Comparison of ENCODE assay signal across 6 cellular contexts in the genomic region with DNA sequence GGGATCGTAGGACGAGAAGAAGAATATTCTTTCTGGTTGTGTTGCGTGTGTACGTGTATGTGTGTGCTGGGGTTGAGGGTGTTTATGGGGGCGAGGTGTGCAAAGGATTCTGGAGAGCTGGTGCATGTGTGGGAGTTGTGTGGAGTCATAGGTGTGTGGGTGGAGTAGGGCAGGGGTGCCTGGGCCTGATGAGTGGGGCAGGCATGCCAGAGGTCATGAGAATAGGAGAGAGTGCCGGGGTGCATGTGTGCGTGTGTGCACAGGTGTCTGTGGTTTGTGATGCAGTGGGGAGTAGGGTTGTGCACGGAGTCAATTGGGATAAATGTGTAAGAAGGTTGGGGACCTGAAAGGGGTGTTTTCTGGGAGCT.
A peak's percentile ranks its signal among the peaks of the same experiment; 100 is the strongest.
DNase-seq lines count a peak whose midpoint lies in the region; ATAC-seq and TF ChIP-seq lines count a peak whose summit lies in the region.

No MANE protein-coding gene starts in this region.

- H3K27me3 ChIP-seq in NT2/D1 (ENCODE audit: insufficient read depth, insufficient read length): no peaks in the 10 kb centered on the region
- H3K27me3 ChIP-seq in parathyroid adenoma (ENCODE audit: control insufficient read depth, insufficient read depth, low read length): no peaks in the 10 kb centered on the region

- peak overlapping the region; percentile 78 for H3K4me3 Mint-ChIP-seq in dendritic cell treated with granulocyte-macrophage colony-stimulating factor and Interleukin-4, amounts not matched to agents 40 ng/mL and 50 ng/mL, for 4 days

- H3K9me3 ChIP-seq in NT2/D1 (ENCODE audit: insufficient read depth, low read length): no peaks in the 10 kb centered on the region
- no peaks in the 10 kb centered on the region for H3K9me3 ChIP-seq in parathyroid adenoma (ENCODE audit: control insufficient read depth, low read length)

- no peak overlapping the region for H3K27ac ChIP-seq in parathyroid adenoma

- intact Hi-C loops in dendritic cell treated with granulocyte-macrophage colony-stimulating factor and Interleukin-4, amounts not matched to agents 40 ng/mL and 50 ng/mL, for 4 days (cut with micrococcal nuclease): no loop called here

- peaks cover 57% of the 10 kb centered on the region for H3K4me1 Mint-ChIP-seq in dendritic cell treated with granulocyte-macrophage colony-stimulating factor and Interleukin-4, amounts not matched to agents 40 ng/mL and 50 ng/mL, for 4 days (ENCODE audit: low read depth)

- H3K36me3 Mint-ChIP-seq in dendritic cell treated with granulocyte-macrophage colony-stimulating factor and Interleukin-4, amounts not matched to agents 40 ng/mL and 50 ng/mL, for 4 days (ENCODE audit: low read depth): peaks cover 18% of the 10 kb centered on the region

- no peaks in the 10 kb centered on the region for H3K9me3 Mint-ChIP-seq in dendritic cell treated with granulocyte-macrophage colony-stimulating factor and Interleukin-4, amounts not matched to agents 40 ng/mL and 50 ng/mL, for 4 days

- H3K27ac Mint-ChIP-seq in dendritic cell treated with granulocyte-macrophage colony-stimulating factor and Interleukin-4, amounts not matched to agents 40 ng/mL and 50 ng/mL, for 4 days: peak overlapping the region; percentile 74

- H3K4me1 ChIP-seq in NT2/D1 (ENCODE audit: insufficient read depth, insufficient read length): peaks cover 3% of the 10 kb centered on the region
- peaks cover 10% of the 10 kb centered on the region for H3K4me1 ChIP-seq in parathyroid adenoma

- H3K36me3 ChIP-seq in NT2/D1 (ENCODE audit: insufficient read depth, insufficient read length, low read length) (peaks cover 4% of the 10 kb centered on the region), parathyroid adenoma (ENCODE audit: control insufficient read depth, insufficient read depth, low read length) (no peaks in the 10 kb centered on the region)

- ATAC-seq in HG03095 (IDR thresholded peaks at IDR 0.05; ENCODE audit: unreplicated experiment) (no peak), HG03432 (IDR thresholded peaks at IDR 0.05; ENCODE audit: unreplicated experiment) (no peak)

- peak overlapping the region; percentile 58 for H3K9ac ChIP-seq in NT2/D1 (ENCODE audit: insufficient read length, low read depth)
- no peak overlapping the region for H3K9ac ChIP-seq in parathyroid adenoma

- H3K79me2 ChIP-seq in parathyroid adenoma: no peaks in the 10 kb centered on the region

- H2AFZ ChIP-seq in parathyroid adenoma: peak overlapping the region; percentile 81

- DNase-seq in NT2/D1 (ENCODE audit: low read depth, low spot score) (no peak), Kasumi-1 (lab: John Stamatoyannopoulos, UW) (no peak)

- no peak overlapping the region for H3K4me2 ChIP-seq in parathyroid adenoma (ENCODE audit: low read length)

- TF ChIP-seq CTCF in parathyroid adenoma (IDR thresholded peaks at IDR 0.05): no peak

- H3K4me3 ChIP-seq in NT2/D1 (ENCODE audit: insufficient read length, low read depth) (peak overlapping the region; percentile 51), parathyroid adenoma (ENCODE audit: low read depth, low read length) (peak overlapping the region; percentile 3)

- H3K27me3 Mint-ChIP-seq in dendritic cell treated with granulocyte-macrophage colony-stimulating factor and Interleukin-4, amounts not matched to agents 40 ng/mL and 50 ng/mL, for 4 days: no peaks in the 10 kb centered on the region
